In the genomic region with DNA sequence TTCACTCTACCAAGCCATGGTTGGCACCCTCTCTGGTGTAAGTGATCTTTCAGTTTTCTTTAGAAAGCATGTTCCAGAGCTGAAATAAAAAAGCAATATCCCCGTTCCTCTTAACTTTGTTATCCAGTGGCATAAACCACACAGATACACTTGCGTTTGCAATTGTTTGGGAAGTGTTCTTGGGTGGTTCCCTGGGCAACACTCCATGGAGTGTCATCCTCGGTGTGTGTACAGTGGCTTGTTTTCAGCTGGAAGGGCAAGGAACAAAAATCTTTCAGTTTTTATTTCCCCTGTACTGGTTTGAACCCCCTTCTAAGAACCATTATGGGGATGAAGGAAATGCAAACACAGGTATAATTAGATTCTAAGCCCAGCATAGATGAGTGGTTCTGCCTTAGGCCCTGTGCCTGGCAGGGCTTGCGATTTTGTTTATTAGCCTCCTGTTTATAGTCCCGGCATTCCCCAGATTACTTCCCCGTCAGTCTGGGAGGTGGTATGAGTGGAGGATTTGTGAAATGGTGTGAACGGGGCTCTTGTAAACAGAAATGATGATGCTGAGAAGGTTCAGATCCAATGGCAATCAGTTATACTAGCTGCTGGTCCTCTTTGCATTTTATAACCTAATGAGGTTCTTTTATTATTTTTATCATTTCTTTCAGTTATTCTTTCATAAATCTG, we compare ENCODE assay signal across 25 cellular contexts.
DNase-seq lines count a peak whose midpoint lies in the region; ATAC-seq and TF ChIP-seq lines count a peak whose summit lies in the region.
"Had no signal": no experiment of that assay in that cellular context is flagged by ENCODE, and none has a peak within 500 bp of the region (broad histone marks: within the 10 kb centered on the region; RNA-seq: fewer than 3 reads in every experiment).

No MANE protein-coding gene starts in this region.

- in situ Hi-C loops in KBM-7 (cut with MboI; ENCODE audit: low pct_unique_long_range_greater_than_20kb, low sequenced_read_pairs): no loop called here

- H2BK12ac ChIP-seq in mesenchymal stem cell (ENCODE audit: low read length in 2 of 2): no peak overlapping the region

- no peak overlapping the region for H2BK120ac ChIP-seq in mesenchymal stem cell (ENCODE audit: low read depth, low read length)

- no peaks in the 10 kb centered on the region for H3K79me1 ChIP-seq in mesenchymal stem cell (replicated peaks; ENCODE audit: low read length, poor library complexity, severe bottlenecking)

- H3K36me3 ChIP-seq in mesenchymal stem cell (ENCODE audit: control insufficient read depth in 1 of 2, insufficient read depth in 2 of 2, low read depth in 1 of 2, low read length in 2 of 2): no peaks in the 10 kb centered on the region
- H3K36me3 ChIP-seq: MG63, Peyer's patch, SJCRH30 had no signal

- no peak overlapping the region for H3K23ac ChIP-seq in mesenchymal stem cell (ENCODE audit: low read length in 2 of 2)

- H4K91ac ChIP-seq in mesenchymal stem cell (ENCODE audit: low read length): no peak overlapping the region

- WGBS in mesenchymal stem cell: 54% methylated on average over 6 of the region's 7 CpGs

- TF ChIP-seq CTCF in dorsolateral prefrontal cortex (IDR thresholded peaks at IDR 0.05 in 54 of 56, conservative IDR thresholded peaks at IDR 0.05 in 2 of 56; ENCODE audit: low read depth in 1 of 56, partially characterized antibody in 56 of 56): no peak

- peak overlapping the region in 45 of 59 donors; percentile 1 to 100 (median 98) for H3K27ac ChIP-seq in dorsolateral prefrontal cortex
- H3K27ac ChIP-seq in mesenchymal stem cell (ENCODE audit: low read length, poor library complexity, severe bottlenecking): no peak overlapping the region
- H3K27ac ChIP-seq in substantia nigra (ENCODE audit: low read depth, low read length, poor library complexity, severe bottlenecking): peak overlapping the region; percentile 50
- H3K27ac ChIP-seq: SJCRH30, skin epidermis had no signal

- no peak overlapping the region for H4K8ac ChIP-seq in mesenchymal stem cell (ENCODE audit: low read length)

- no peak overlapping the region for H2BK5ac ChIP-seq in mesenchymal stem cell (ENCODE audit: low read depth, low read length, poor library complexity, severe bottlenecking)

- DNase-seq in M059J (ENCODE audit: low read depth) (peak; percentile 51), dorsolateral prefrontal cortex (no peak), mesenchymal stem cell (peak; percentile 75), substantia nigra (lab: John Stamatoyannopoulos, UW) (no peak), GM03348 (ENCODE audit: low spot score) (no peak), NCI-H446 treated with DMSO at 0.1 percent for 48 hours (lab: John Stamatoyannopoulos, UW) (no peak), KBM-7 (no peak)
- DNase-seq: activated CD4-positive, alpha-beta T cell treated with anti-CD3 and anti-CD28 coated beads, Interleukin-2, amount 10 ng/mL, durations not matched to agents 24 days and 14 days; activated CD8-positive, alpha-beta memory T cell treated with anti-CD3 and anti-CD28 coated beads, Interleukin-2, amount 10 ng/mL, durations not matched to agents 7 days and 5 days; AML-193; DMS79; HFFc6; MG63; natural killer cell; NCI-H146; NK-92 treated with Interleukin-12 subunit alpha and Interleukin-12 subunit beta, amount 100 ng/mL, for 24 hours; Peyer's patch; posterior cingulate gyrus; SJCRH30; stimulated activated CD4-positive, alpha-beta T cell treated with anti-CD3 and anti-CD28 coated beads, Interleukin-2, amount 100 ng/mL, for 24 hours; stimulated activated naive B cell treated with anti-CD40 and anti-IgM and Interleukin-4, amounts not matched to agents 10 μg/mL and 1 μg/mL and 100 μg/mL, for 72 hours had no signal

- H2BK15ac ChIP-seq in mesenchymal stem cell (ENCODE audit: low read depth, poor library complexity, severe bottlenecking): no peak overlapping the region

- peak overlapping the region in 1 of 2 experiments; percentile 17 for H3K4ac ChIP-seq in mesenchymal stem cell (ENCODE audit: low read depth in 1 of 2, low read length in 2 of 2)

- H3K4me3 ChIP-seq in dorsolateral prefrontal cortex (no peak overlapping the region), mesenchymal stem cell (ENCODE audit: insufficient read depth in 1 of 2, low read depth in 1 of 2, low read length in 2 of 2) (no peak overlapping the region)
- H3K4me3 ChIP-seq: coronary artery, MG63, Peyer's patch, SJCRH30, skin epidermis had no signal

- no peaks in the 10 kb centered on the region for H3K9me3 ChIP-seq in mesenchymal stem cell (ENCODE audit: control insufficient read depth, low read length)
- H3K9me3 ChIP-seq: MG63, Peyer's patch, SJCRH30 had no signal

- no peak overlapping the region for H3K4me2 ChIP-seq in mesenchymal stem cell (ENCODE audit: low read length, poor library complexity, severe bottlenecking)

- ATAC-seq in HG03139 (IDR thresholded peaks at IDR 0.05; ENCODE audit: unreplicated experiment): no peak
- ATAC-seq: activated CD8-positive, alpha-beta memory T cell treated with anti-CD3 and anti-CD28 coated beads, Interleukin-2, amount 10 ng/mL, durations not matched to agents 7 days and 5 days; activated T-helper 17 cell treated with anti-CD3 and anti-CD28 coated beads, Interleukin-2, amount 50 U/mL, for 72 hours; natural killer cell; stimulated activated naive B cell treated with anti-CD40 and anti-IgM and Interleukin-4, amounts not matched to agents 10 μg/mL and 1 μg/mL and 100 μg/mL, for 72 hours had no signal

- peak overlapping the region; percentile 43 to 60 for H3K18ac ChIP-seq in mesenchymal stem cell (ENCODE audit: low read depth in 1 of 2, low read length in 2 of 2)

- no peak overlapping the region for H2AK5ac ChIP-seq in mesenchymal stem cell (ENCODE audit: low read length, severe bottlenecking)

- no peak overlapping the region for H2AFZ ChIP-seq in mesenchymal stem cell (ENCODE audit: low read depth, low read length)

- intact Hi-C loops in dorsolateral prefrontal cortex (cut with DNase I): no loop called here

- H3K4me1 ChIP-seq in mesenchymal stem cell (ENCODE audit: control insufficient read depth, insufficient read depth, low read depth, low read length): peaks cover 5% of the 10 kb centered on the region

- no peaks in the 10 kb centered on the region for H3K27me3 ChIP-seq in dorsolateral prefrontal cortex
- no peaks in the 10 kb centered on the region for H3K27me3 ChIP-seq in mesenchymal stem cell (ENCODE audit: control insufficient read depth in 1 of 2, insufficient read depth in 1 of 2, low read length in 2 of 2)
- H3K27me3 ChIP-seq: MG63, Peyer's patch, SJCRH30 had no signal

- no peak overlapping the region for H3K9ac ChIP-seq in mesenchymal stem cell (ENCODE audit: low read length)

- H3K14ac ChIP-seq in mesenchymal stem cell (ENCODE audit: low read length in 2 of 2): no peak overlapping the region

Comparison
In these comparisons a context has a peak if more than half of its experiments do, and no peak if none do; other contexts are left out.
1. DNase-seq: peak in M059J (single experiment) and mesenchymal stem cell (single experiment); none in dorsolateral prefrontal cortex (0 of 10), substantia nigra (0 of 49), GM03348 (single experiment), NCI-H446 treated with DMSO at 0.1 percent for 48 hours (single experiment) and KBM-7 (single experiment).